In the genomic region with DNA sequence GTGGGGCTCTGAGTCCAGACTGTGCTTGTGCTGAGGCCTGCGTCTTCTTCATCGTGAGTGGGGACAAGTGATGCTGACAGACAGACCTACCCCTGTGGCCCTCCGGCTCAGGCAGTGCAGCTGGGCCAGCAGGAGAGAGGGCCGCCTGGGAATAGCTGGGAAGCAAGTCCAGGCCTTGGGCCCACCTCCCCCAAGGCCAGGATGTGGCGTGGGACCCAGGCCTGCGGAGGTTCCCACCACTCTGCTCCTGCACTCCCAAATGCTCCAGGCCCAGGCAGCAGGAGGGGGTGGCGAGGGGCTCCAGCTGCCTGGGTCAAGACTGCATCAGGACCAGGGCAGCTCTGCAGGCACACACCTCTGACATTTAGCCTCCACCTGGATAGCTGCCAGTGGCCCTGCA, we compare ENCODE assay signal across 16 cellular contexts. TPM values are rescaled to one million over a fixed set of nuclear protein-coding genes. Genes with fewer than 3 reads are reported as not detected.
DNase-seq lines count a peak whose midpoint lies in the region; TF ChIP-seq lines count a peak whose summit lies in the region.
"Had no signal": no experiment of that assay in that cellular context is flagged by ENCODE, and none has a peak within 500 bp of the region (broad histone marks: within the 10 kb centered on the region; RNA-seq: fewer than 3 reads in every experiment).

No MANE protein-coding gene starts in this region.

- no peak overlapping the region for H3K9ac ChIP-seq in skeletal muscle tissue (ENCODE audit: low read depth in 1 of 3, low read length in 3 of 3)

- H3K4me3 ChIP-seq in esophagus muscularis mucosa (no peak overlapping the region), skeletal muscle tissue (ENCODE audit: low read length in 3 of 3) (no peak overlapping the region), thyroid gland (replicated peaks in 1 of 3) (no peak overlapping the region)

- H3K4me1 ChIP-seq in esophagus muscularis mucosa, result peaks cover 25 to 100% (median 98%) of the 10 kb centered on the region in 4 donors
- H3K4me1 ChIP-seq in skeletal muscle tissue (ENCODE audit: control insufficient read depth in 3 of 3, insufficient read depth in 3 of 3, low read length in 3 of 3), result peaks cover 18 to 47% (median 46%) of the 10 kb centered on the region in 3 donors
- peaks cover 0 to 1% of the 10 kb centered on the region in 2 donors for H3K4me1 ChIP-seq in thyroid gland

- peak in 1 of 61 donors; percentile 20 for DNase-seq in caudate nucleus (lab: John Stamatoyannopoulos, UW)
- no peak for DNase-seq in esophagus muscularis mucosa (ENCODE audit: extremely low spot score)
- peak; percentile 24 for DNase-seq in iPS-NIHi11 (ENCODE audit: low spot score)
- DNase-seq in middle frontal gyrus (ENCODE audit: extremely low spot score, low spot score), result no peak
- no peak for DNase-seq in NCI-H82 (lab: John Stamatoyannopoulos, UW)
- no peak for DNase-seq in thyroid gland
- DNase-seq: AML-193, DMS79, KG1, MV-4-11, NCI-H1694 treated with DMSO at 0.1 percent for 48 hours, NCI-H510A, NCI-H748 treated with DMSO at 0.1 percent for 48 hours, SIG-M5 had no signal

- intact Hi-C loops in esophagus muscularis mucosa (cut with DNase I) (loop anchor here (5.0 kb wide), 1 partner anchor 52 kb away; no protein-coding TSS in a partner anchor), thyroid gland (cut with DNase I) (no loop called here)

- TF ChIP-seq EP300 in esophagus muscularis mucosa (IDR thresholded peaks at IDR 0.05), result no peak

- H3K27me3 ChIP-seq in esophagus muscularis mucosa, result no peaks in the 10 kb centered on the region
- H3K27me3 ChIP-seq in skeletal muscle tissue (ENCODE audit: control insufficient read depth in 3 of 3, insufficient read depth in 3 of 3, low read length in 3 of 3), result no peaks in the 10 kb centered on the region
- H3K27me3 ChIP-seq in thyroid gland, result no peaks in the 10 kb centered on the region

- H3K36me3 ChIP-seq in esophagus muscularis mucosa (peaks cover 0 to 5% (median 0%) of the 10 kb centered on the region in 4 donors), skeletal muscle tissue (ENCODE audit: control insufficient read depth in 3 of 3, insufficient read depth in 3 of 3, low read length in 3 of 3) (no peaks in the 10 kb centered on the region), thyroid gland (no peaks in the 10 kb centered on the region)

- TF ChIP-seq CTCF in esophagus muscularis mucosa (IDR thresholded peaks at IDR 0.05), result no peak
- TF ChIP-seq CTCF in thyroid gland (IDR thresholded peaks at IDR 0.05), result no peak

- TF ChIP-seq POLR2A in esophagus muscularis mucosa (IDR thresholded peaks at IDR 0.05; ENCODE audit: low read depth) (no peak), thyroid gland (IDR thresholded peaks at IDR 0.05) (no peak)

- H3K9me3 ChIP-seq in esophagus muscularis mucosa (no peaks in the 10 kb centered on the region), skeletal muscle tissue (ENCODE audit: control insufficient read depth in 3 of 3, low read length in 3 of 3) (no peaks in the 10 kb centered on the region), thyroid gland (no peaks in the 10 kb centered on the region)

- H3K27ac ChIP-seq in caudate nucleus (ENCODE audit: low read depth, low read length) (peak overlapping the region; percentile 71), esophagus muscularis mucosa (replicated peaks in 1 of 4) (peak overlapping the region; percentile 58 to 97 (median 72)), skeletal muscle tissue (ENCODE audit: low read depth, low read length) (peak overlapping the region; percentile 38), thyroid gland (no peak overlapping the region)
- H3K27ac ChIP-seq: C4-2B had no signal

- WGBS in esophagus muscularis mucosa, result 70% methylated on average over 6 of the region's 7 CpGs
- 100% methylated on average over 2 of the region's 7 CpGs; no CpG with 5 or more reads in 1 of the 2 donors for WGBS in thyroid gland, 2 donors

RNA-seq across cellular contexts. Expression of a gene that starts 38.3 kb away (rescaled TPM):
- total RNA-seq in esophagus muscularis mucosa (100 to 1,000 TPM; 221 to 446 (median 392) TPM), skeletal muscle tissue (31.8 TPM), thyroid gland (10 to 100 TPM; 17.8 to 37.0 (median 23.8) TPM)

Comparison
In these comparisons a context has a peak if more than half of its experiments do, and no peak if none do; other contexts are left out.
1. H3K27ac ChIP-seq: peak in caudate nucleus (single experiment), esophagus muscularis mucosa (4 of 4) and skeletal muscle tissue (single experiment); none in thyroid gland (0 of 3).